17 cellular contexts compared by ENCODE assay signal in the genomic region with DNA sequence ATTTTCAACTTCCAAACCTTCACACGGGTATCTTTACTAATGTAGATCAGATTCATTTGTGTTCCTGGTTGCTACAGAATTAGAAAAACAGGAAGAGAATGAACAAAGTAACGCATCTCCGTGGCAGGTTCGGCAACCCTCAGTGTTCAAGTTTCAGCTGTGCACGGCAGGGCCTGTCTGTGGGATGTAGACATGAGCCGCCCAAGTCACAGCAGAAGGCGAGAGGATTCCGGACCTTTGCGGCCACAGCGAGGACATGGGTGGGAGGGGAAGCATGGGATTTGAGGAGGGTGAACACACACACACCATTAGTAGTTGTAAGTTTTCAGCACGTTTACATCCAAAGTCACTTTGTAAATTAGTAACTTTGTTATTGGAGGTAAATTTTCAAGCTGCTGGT. TPM values are rescaled to one million over a fixed set of nuclear protein-coding genes. Genes with fewer than 3 reads are reported as not detected.
A peak's percentile ranks its signal among the peaks of the same experiment; 100 is the strongest.
DNase-seq lines count a peak whose midpoint lies in the region; ATAC-seq, FAIRE-seq and TF ChIP-seq lines count a peak whose summit lies in the region.
"Had no signal": no experiment of that assay in that cellular context is flagged by ENCODE, and none has a peak within 500 bp of the region (broad histone marks: within the 10 kb centered on the region; RNA-seq: fewer than 3 reads in every experiment).

No MANE protein-coding gene starts in this region.

- FAIRE-seq in urothelium cell line (lab: Jason Lieb, UNC): no peak
- FAIRE-seq: GM18507, HepG2 had no signal

- POLR2A ChIA-PET in CD8-positive, alpha-beta T cell (lab: Charles Lee): no interaction called here

- H3K36me3 Mint-ChIP-seq in osteocyte (ENCODE audit: unreplicated experiment): no peaks in the 10 kb centered on the region
- H3K36me3 Mint-ChIP-seq in CD8-positive, alpha-beta T cell: no peaks in the 10 kb centered on the region

- H3K27me3 Mint-ChIP-seq in osteocyte (ENCODE audit: unreplicated experiment): peaks cover 37% of the 10 kb centered on the region
- H3K27me3 Mint-ChIP-seq in CD8-positive, alpha-beta T cell (ENCODE audit: low read depth): peaks cover 39% of the 10 kb centered on the region

- TF ChIP-seq CTCF in Peyer's patch (IDR thresholded peaks at IDR 0.05) (no peak), osteocyte (IDR thresholded peaks at IDR 0.05) (no peak)
- TF ChIP-seq CTCF in CD8-positive, alpha-beta T cell (IDR thresholded peaks at IDR 0.05): no peak

- no peaks in the 10 kb centered on the region for H3K27me3 ChIP-seq in Peyer's patch
- H3K27me3 ChIP-seq in CD8-positive, alpha-beta T cell (ENCODE audit: insufficient read depth, low read length): peaks cover 3% of the 10 kb centered on the region

- H3K4me1 ChIP-seq in Peyer's patch: no peaks in the 10 kb centered on the region
- no peaks in the 10 kb centered on the region for H3K4me1 ChIP-seq in CD8-positive, alpha-beta T cell (ENCODE audit: insufficient read depth, low read length)

- peaks cover 13% of the 10 kb centered on the region for H3K9me3 Mint-ChIP-seq in osteocyte (ENCODE audit: unreplicated experiment)
- peaks cover 16% of the 10 kb centered on the region for H3K9me3 Mint-ChIP-seq in CD8-positive, alpha-beta T cell

- ATAC-seq in CD8-positive, alpha-beta T cell: no peak
- ATAC-seq: HepG2 had no signal

- no peak overlapping the region for H3K4me3 Mint-ChIP-seq in osteocyte (ENCODE audit: unreplicated experiment)
- H3K4me3 Mint-ChIP-seq in CD8-positive, alpha-beta T cell: no peak overlapping the region
- H3K4me3 Mint-ChIP-seq: H9 had no signal

- no peak overlapping the region for H3K4me3 ChIP-seq in Peyer's patch
- H3K4me3 ChIP-seq in CD8-positive, alpha-beta T cell (ENCODE audit: low read depth, low read length): no peak overlapping the region

- no peak for TF ChIP-seq POLR2A in Peyer's patch (IDR thresholded peaks at IDR 0.05)

- intact Hi-C loops in CD8-positive, alpha-beta T cell (cut with DNase I, micrococcal nuclease): no loop called here

- CTCF ChIA-PET in CD8-positive, alpha-beta T cell (lab: Charles Lee): interaction anchor here (1.5 kb wide), 1 partner anchor 8 kb away, joined by 3 read pairs; no protein-coding TSS in a partner anchor

- no peaks in the 10 kb centered on the region for H3K4me1 Mint-ChIP-seq in osteocyte (ENCODE audit: unreplicated experiment)
- H3K4me1 Mint-ChIP-seq in CD8-positive, alpha-beta T cell (ENCODE audit: low read depth): no peaks in the 10 kb centered on the region

- H3K9me3 ChIP-seq in Peyer's patch: peaks cover 0 to 8% (median 0%) of the 10 kb centered on the region in 4 donors
- H3K9me3 ChIP-seq in CD8-positive, alpha-beta T cell (ENCODE audit: low read length): no peaks in the 10 kb centered on the region
- H3K9me3 ChIP-seq: SK-N-SH had no signal

- H3K36me3 ChIP-seq in Peyer's patch: no peaks in the 10 kb centered on the region
- no peaks in the 10 kb centered on the region for H3K36me3 ChIP-seq in CD8-positive, alpha-beta T cell (ENCODE audit: insufficient read depth, low read length)

- DNase-seq in NOMO-1 treated with DMSO at 0.1 percent for 48 hours (lab: John Stamatoyannopoulos, UW; ENCODE audit: unreplicated experiment) (peak; percentile 18), NOMO-1 treated with dmso at 0.1 percent for 144 hours (lab: John Stamatoyannopoulos, UW; ENCODE audit: unreplicated experiment) (no peak), Peyer's patch (peak in 2 of 3 donors; percentile 9 to 15), osteocyte (ENCODE audit: extremely low spot score, unreplicated experiment) (peak; percentile 60), ureter (ENCODE audit: low spot score) (peak; percentile 32), urothelium cell line (ENCODE audit: low spot score) (no peak)
- DNase-seq in CD8-positive, alpha-beta T cell: no peak
- DNase-seq: 8988T, H9, Karpas-422, NCI-H1105 treated with DMSO at 0.1 percent for 48 hours, NCI-H1930, NCI-H510A, OCI-M1, SK-N-SH had no signal

- H3K27ac ChIP-seq in Peyer's patch: no peak overlapping the region
- no peak overlapping the region for H3K27ac ChIP-seq in CD8-positive, alpha-beta T cell (ENCODE audit: low read depth, low read length)

- no peak overlapping the region for H3K27ac Mint-ChIP-seq in osteocyte (ENCODE audit: unreplicated experiment)
- H3K27ac Mint-ChIP-seq in CD8-positive, alpha-beta T cell: no peak overlapping the region
- H3K27ac Mint-ChIP-seq: H9 had no signal

RNA-seq across cellular contexts. Expression of a gene that starts 31.7 kb away (rescaled TPM):
- total RNA-seq in Peyer's patch (10 to 100 TPM in 1 of 4 donors, 1 to 10 TPM in 3; 2.2 to 33.8 (median 4.5) TPM), osteocyte (5.4 and 7.6 TPM in 2 replicates), ureter (10.9 TPM)
- total RNA-seq in CD8-positive, alpha-beta T cell: 1 to 10 TPM; 7.4 to 8.9 TPM

RNA-seq across cellular contexts. Expression of a gene that starts 56.2 kb away (rescaled TPM):
- total RNA-seq in Peyer's patch (100 to 1,000 TPM in 3 of 4 donors, 10 to 100 TPM in 1; 16.5 to 320 (median 283) TPM), osteocyte (1.2 and 1.7 TPM in 2 replicates), ureter (1.1 TPM)
- total RNA-seq in CD8-positive, alpha-beta T cell: 1 to 10 TPM; 1.8 to 2.0 TPM

Comparison
In these comparisons a context has a peak if more than half of its experiments do, and no peak if none do; other contexts are left out.
1. DNase-seq: peak in NOMO-1 treated with DMSO at 0.1 percent for 48 hours (single experiment), Peyer's patch (2 of 3), osteocyte (single experiment) and ureter (single experiment); none in NOMO-1 treated with dmso at 0.1 percent for 144 hours (single experiment), urothelium cell line (single experiment) and CD8-positive, alpha-beta T cell (0 of 7).